1 cellular context compared by ENCODE assay signal in the genomic region with DNA sequence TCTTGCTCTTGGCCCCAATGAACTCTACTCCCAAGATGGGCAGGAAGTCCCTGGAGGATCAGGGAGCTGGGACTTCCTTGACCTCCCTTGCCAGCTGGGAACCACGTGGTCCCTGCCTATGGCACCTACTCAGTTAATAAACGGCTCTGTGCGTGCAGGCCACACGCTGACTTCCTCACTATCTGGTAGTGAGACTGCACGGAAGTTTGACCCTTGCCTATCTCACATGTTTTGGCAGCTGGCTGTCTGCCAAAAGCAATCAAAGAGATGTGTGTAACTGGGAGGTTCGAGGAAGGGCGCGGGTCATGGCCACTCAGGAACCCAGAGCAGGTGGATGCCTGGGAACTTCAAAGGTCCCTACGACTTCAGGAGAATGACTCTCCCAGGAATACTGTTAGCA.
TF ChIP-seq lines count a peak whose summit lies in the region.

No MANE protein-coding gene starts in this region.

TF ChIP-seq in HepG2, 621 proteins besides CTCF, POLR2A, EP300 and RAD21 (continued from another document and continues in another):
- TF ChIP-seq, protein P1, sequence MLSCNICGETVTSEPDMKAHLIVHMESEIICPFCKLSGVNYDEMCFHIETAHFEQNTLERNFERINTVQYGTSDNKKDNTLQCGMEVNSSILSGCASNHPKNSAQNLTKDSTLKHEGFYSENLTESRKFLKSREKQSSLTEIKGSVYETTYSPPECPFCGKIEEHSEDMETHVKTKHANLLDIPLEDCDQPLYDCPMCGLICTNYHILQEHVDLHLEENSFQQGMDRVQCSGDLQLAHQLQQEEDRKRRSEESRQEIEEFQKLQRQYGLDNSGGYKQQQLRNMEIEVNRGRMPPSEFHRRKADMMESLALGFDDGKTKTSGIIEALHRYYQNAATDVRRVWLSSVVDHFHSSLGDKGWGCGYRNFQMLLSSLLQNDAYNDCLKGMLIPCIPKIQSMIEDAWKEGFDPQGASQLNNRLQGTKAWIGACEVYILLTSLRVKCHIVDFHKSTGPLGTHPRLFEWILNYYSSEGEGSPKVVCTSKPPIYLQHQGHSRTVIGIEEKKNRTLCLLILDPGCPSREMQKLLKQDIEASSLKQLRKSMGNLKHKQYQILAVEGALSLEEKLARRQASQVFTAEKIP (CRISPR knock-in tag; IDR thresholded peaks at IDR 0.05; ENCODE audit: borderline replicate concordance) = no peak
- TF ChIP-seq, protein P2, sequence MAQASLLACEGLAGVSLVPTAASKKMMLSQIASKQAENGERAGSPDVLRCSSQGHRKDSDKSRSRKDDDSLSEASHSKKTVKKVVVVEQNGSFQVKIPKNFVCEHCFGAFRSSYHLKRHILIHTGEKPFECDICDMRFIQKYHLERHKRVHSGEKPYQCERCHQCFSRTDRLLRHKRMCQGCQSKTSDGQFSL (CRISPR knock-in tag; IDR thresholded peaks at IDR 0.05) = no peak
- TF ChIP-seq ZNF34 (CRISPR knock-in tag; IDR thresholded peaks at IDR 0.05; ENCODE audit: borderline replicate concordance) (no peak), ZFP62 (CRISPR knock-in tag; IDR thresholded peaks at IDR 0.05) (no peak), FOXK1 (CRISPR knock-in tag; IDR thresholded peaks at IDR 0.05; ENCODE audit: borderline replicate concordance, low read depth) (peak; percentile 74; the same call in 1 of the 2 replicates), ZNF225 (CRISPR knock-in tag; IDR thresholded peaks at IDR 0.05) (no peak), ZNF207 (IDR thresholded peaks at IDR 0.05; ENCODE audit: borderline replicate concordance) (no peak), ARNT2 (CRISPR knock-in tag; IDR thresholded peaks at IDR 0.05; ENCODE audit: low read depth) (no peak), JUND (CRISPR knock-in tag; IDR thresholded peaks at IDR 0.05) (no peak), GTF2F1 (IDR thresholded peaks at IDR 0.05; ENCODE audit: low read length) (no peak), MTF2 (CRISPR knock-in tag; IDR thresholded peaks at IDR 0.05; ENCODE audit: borderline replicate concordance) (no peak), HOXA9 (CRISPR knock-in tag; IDR thresholded peaks at IDR 0.05; ENCODE audit: borderline replicate concordance) (no peak), NR2F2 (IDR thresholded peaks at IDR 0.05; ENCODE audit: borderline replicate concordance, low read depth) (peak; percentile 92), ZNF317 (CRISPR knock-in tag; IDR thresholded peaks at IDR 0.05) (0 out of 2 replicates have a peak, but pooled peaks have one; percentile 57), SIX4 (CRISPR knock-in tag; IDR thresholded peaks at IDR 0.05) (no peak), SOX13 (IDR thresholded peaks at IDR 0.05) (no peak), SOX13 (CRISPR knock-in tag; conservative IDR thresholded peaks at IDR 0.05 in 1 of 2, IDR thresholded peaks at IDR 0.05 in 1 of 2) (peak in 1 of 2 experiments; percentile 66; a peak in 1 of 4 replicates), MAFG (CRISPR knock-in tag; IDR thresholded peaks at IDR 0.05) (no peak), CHD2 (IDR thresholded peaks at IDR 0.05; ENCODE audit: low read depth, low read length) (no peak), AGO1 (IDR thresholded peaks at IDR 0.05; ENCODE audit: low read depth, low read length, poor library complexity, severe bottlenecking) (no peak), KAT2B (IDR thresholded peaks at IDR 0.05; ENCODE audit: borderline replicate concordance, low read depth, low read length) (no peak), FOXA3 (CRISPR knock-in tag; IDR thresholded peaks at IDR 0.05) (peak; percentile 67), TOE1 (CRISPR knock-in tag; IDR thresholded peaks at IDR 0.05) (0 out of 2 replicates have a peak, but pooled peaks have one; percentile 49), NFE2L2 (IDR thresholded peaks at IDR 0.05; ENCODE audit: low read length) (no peak), ZFP82 (CRISPR knock-in tag; IDR thresholded peaks at IDR 0.05; ENCODE audit: borderline replicate concordance) (no peak), NAIF1 (CRISPR knock-in tag; IDR thresholded peaks at IDR 0.05; ENCODE audit: borderline replicate concordance) (no peak), MAF1 (CRISPR knock-in tag; IDR thresholded peaks at IDR 0.05; ENCODE audit: borderline replicate concordance) (no peak), ZFX (CRISPR knock-in tag; IDR thresholded peaks at IDR 0.05; ENCODE audit: low read depth) (peak; percentile 75; the same call in 1 of the 2 replicates), MED8 (CRISPR knock-in tag; IDR thresholded peaks at IDR 0.05; ENCODE audit: insufficient replicate concordance) (no peak), ZNF850 (CRISPR knock-in tag; conservative IDR thresholded peaks at IDR 0.05) (no peak), EEA1 (CRISPR knock-in tag; IDR thresholded peaks at IDR 0.05; ENCODE audit: borderline replicate concordance) (no peak), NRL (CRISPR knock-in tag; IDR thresholded peaks at IDR 0.05; ENCODE audit: borderline replicate concordance) (no peak), EZH2 (conservative IDR thresholded peaks at IDR 0.05; ENCODE audit: low read depth, low read length) (no peak), KLF13 (CRISPR knock-in tag; IDR thresholded peaks at IDR 0.05) (no peak), ZNF180 (CRISPR knock-in tag; IDR thresholded peaks at IDR 0.05; ENCODE audit: borderline replicate concordance, low read depth) (no peak), MEIS1 (CRISPR knock-in tag; IDR thresholded peaks at IDR 0.05; ENCODE audit: borderline replicate concordance) (peak; percentile 64; the same call in 1 of the 2 replicates), ZNF563 (CRISPR knock-in tag; IDR thresholded peaks at IDR 0.05) (no peak)
- TF ChIP-seq, protein P3, sequence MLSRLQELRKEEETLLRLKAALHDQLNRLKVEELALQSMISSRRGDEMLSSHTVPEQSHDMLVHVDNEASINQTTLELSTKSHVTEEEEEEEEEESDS (CRISPR knock-in tag; IDR thresholded peaks at IDR 0.05; ENCODE audit: borderline replicate concordance) = no peak
- TF ChIP-seq, protein P4, sequence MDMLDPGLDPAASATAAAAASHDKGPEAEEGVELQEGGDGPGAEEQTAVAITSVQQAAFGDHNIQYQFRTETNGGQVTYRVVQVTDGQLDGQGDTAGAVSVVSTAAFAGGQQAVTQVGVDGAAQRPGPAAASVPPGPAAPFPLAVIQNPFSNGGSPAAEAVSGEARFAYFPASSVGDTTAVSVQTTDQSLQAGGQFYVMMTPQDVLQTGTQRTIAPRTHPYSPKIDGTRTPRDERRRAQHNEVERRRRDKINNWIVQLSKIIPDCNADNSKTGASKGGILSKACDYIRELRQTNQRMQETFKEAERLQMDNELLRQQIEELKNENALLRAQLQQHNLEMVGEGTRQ (IDR thresholded peaks at IDR 0.05; ENCODE audit: low read depth, low read length) = peak; percentile 45; the same call in 1 of the 2 replicates
- TF ChIP-seq, protein P4 (CRISPR knock-in tag; IDR thresholded peaks at IDR 0.05; ENCODE audit: borderline replicate concordance) = peak; percentile 66; the same call in 1 of the 2 replicates
- TF ChIP-seq, protein P5, sequence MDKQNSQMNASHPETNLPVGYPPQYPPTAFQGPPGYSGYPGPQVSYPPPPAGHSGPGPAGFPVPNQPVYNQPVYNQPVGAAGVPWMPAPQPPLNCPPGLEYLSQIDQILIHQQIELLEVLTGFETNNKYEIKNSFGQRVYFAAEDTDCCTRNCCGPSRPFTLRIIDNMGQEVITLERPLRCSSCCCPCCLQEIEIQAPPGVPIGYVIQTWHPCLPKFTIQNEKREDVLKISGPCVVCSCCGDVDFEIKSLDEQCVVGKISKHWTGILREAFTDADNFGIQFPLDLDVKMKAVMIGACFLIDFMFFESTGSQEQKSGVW (CRISPR knock-in tag; IDR thresholded peaks at IDR 0.05; ENCODE audit: borderline replicate concordance) = no peak
- TF ChIP-seq, protein P6, sequence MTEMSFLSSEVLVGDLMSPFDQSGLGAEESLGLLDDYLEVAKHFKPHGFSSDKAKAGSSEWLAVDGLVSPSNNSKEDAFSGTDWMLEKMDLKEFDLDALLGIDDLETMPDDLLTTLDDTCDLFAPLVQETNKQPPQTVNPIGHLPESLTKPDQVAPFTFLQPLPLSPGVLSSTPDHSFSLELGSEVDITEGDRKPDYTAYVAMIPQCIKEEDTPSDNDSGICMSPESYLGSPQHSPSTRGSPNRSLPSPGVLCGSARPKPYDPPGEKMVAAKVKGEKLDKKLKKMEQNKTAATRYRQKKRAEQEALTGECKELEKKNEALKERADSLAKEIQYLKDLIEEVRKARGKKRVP (CRISPR knock-in tag; IDR thresholded peaks at IDR 0.05) = no peak
- TF ChIP-seq, protein P7, sequence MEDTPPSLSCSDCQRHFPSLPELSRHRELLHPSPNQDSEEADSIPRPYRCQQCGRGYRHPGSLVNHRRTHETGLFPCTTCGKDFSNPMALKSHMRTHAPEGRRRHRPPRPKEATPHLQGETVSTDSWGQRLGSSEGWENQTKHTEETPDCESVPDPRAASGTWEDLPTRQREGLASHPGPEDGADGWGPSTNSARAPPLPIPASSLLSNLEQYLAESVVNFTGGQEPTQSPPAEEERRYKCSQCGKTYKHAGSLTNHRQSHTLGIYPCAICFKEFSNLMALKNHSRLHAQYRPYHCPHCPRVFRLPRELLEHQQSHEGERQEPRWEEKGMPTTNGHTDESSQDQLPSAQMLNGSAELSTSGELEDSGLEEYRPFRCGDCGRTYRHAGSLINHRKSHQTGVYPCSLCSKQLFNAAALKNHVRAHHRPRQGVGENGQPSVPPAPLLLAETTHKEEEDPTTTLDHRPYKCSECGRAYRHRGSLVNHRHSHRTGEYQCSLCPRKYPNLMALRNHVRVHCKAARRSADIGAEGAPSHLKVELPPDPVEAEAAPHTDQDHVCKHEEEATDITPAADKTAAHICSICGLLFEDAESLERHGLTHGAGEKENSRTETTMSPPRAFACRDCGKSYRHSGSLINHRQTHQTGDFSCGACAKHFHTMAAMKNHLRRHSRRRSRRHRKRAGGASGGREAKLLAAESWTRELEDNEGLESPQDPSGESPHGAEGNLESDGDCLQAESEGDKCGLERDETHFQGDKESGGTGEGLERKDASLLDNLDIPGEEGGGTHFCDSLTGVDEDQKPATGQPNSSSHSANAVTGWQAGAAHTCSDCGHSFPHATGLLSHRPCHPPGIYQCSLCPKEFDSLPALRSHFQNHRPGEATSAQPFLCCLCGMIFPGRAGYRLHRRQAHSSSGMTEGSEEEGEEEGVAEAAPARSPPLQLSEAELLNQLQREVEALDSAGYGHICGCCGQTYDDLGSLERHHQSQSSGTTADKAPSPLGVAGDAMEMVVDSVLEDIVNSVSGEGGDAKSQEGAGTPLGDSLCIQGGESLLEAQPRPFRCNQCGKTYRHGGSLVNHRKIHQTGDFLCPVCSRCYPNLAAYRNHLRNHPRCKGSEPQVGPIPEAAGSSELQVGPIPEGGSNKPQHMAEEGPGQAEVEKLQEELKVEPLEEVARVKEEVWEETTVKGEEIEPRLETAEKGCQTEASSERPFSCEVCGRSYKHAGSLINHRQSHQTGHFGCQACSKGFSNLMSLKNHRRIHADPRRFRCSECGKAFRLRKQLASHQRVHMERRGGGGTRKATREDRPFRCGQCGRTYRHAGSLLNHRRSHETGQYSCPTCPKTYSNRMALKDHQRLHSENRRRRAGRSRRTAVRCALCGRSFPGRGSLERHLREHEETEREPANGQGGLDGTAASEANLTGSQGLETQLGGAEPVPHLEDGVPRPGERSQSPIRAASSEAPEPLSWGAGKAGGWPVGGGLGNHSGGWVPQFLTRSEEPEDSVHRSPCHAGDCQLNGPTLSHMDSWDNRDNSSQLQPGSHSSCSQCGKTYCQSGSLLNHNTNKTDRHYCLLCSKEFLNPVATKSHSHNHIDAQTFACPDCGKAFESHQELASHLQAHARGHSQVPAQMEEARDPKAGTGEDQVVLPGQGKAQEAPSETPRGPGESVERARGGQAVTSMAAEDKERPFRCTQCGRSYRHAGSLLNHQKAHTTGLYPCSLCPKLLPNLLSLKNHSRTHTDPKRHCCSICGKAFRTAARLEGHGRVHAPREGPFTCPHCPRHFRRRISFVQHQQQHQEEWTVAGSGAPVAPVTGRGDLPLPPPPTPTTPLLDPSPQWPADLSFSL (CRISPR knock-in tag; IDR thresholded peaks at IDR 0.05) = no peak
- TF ChIP-seq, protein P8, sequence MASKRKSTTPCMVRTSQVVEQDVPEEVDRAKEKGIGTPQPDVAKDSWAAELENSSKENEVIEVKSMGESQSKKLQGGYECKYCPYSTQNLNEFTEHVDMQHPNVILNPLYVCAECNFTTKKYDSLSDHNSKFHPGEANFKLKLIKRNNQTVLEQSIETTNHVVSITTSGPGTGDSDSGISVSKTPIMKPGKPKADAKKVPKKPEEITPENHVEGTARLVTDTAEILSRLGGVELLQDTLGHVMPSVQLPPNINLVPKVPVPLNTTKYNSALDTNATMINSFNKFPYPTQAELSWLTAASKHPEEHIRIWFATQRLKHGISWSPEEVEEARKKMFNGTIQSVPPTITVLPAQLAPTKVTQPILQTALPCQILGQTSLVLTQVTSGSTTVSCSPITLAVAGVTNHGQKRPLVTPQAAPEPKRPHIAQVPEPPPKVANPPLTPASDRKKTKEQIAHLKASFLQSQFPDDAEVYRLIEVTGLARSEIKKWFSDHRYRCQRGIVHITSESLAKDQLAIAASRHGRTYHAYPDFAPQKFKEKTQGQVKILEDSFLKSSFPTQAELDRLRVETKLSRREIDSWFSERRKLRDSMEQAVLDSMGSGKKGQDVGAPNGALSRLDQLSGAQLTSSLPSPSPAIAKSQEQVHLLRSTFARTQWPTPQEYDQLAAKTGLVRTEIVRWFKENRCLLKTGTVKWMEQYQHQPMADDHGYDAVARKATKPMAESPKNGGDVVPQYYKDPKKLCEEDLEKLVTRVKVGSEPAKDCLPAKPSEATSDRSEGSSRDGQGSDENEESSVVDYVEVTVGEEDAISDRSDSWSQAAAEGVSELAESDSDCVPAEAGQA (IDR thresholded peaks at IDR 0.05; ENCODE audit: low read depth) = no peak
- TF ChIP-seq, protein P8 (CRISPR knock-in tag; IDR thresholded peaks at IDR 0.05; ENCODE audit: borderline replicate concordance) = no peak
